8 cellular contexts compared by ENCODE assay signal in genomic region chr21:41611966-41612606, GRCh38.
DNase-seq lines count a peak whose midpoint lies in the region; ATAC-seq, FAIRE-seq and TF ChIP-seq lines count a peak whose summit lies in the region.

No MANE protein-coding gene starts in this region.

- H3K27me3 ChIP-seq in bronchial epithelial cell (ENCODE audit: control insufficient read depth, insufficient read depth, low read length) (no peaks in the 10 kb centered on the region), neuronal stem cell (ENCODE audit: control insufficient read depth in 3 of 3, insufficient read depth in 3 of 3, low read depth in 1 of 3, low read length in 3 of 3) (peaks cover 0 to 3% (median 0%) of the 10 kb centered on the region in 3 experiments)

- no peak overlapping the region for H2BK12ac ChIP-seq in neuronal stem cell (ENCODE audit: low read length)

- H3K23ac ChIP-seq in neuronal stem cell (ENCODE audit: low read depth, low read length, poor library complexity): no peak overlapping the region

- peaks cover 7 to 10% of the 10 kb centered on the region in 2 donors for H3K4me1 ChIP-seq in neuronal stem cell (ENCODE audit: control insufficient read depth in 2 of 2, insufficient read depth in 1 of 2, low read depth in 1 of 2, low read length in 2 of 2)

- H3K36me3 ChIP-seq in bronchial epithelial cell (ENCODE audit: control insufficient read depth, insufficient read depth, low read length) (no peaks in the 10 kb centered on the region), neuronal stem cell (replicated peaks in 1 of 2; ENCODE audit: control insufficient read depth in 2 of 2, insufficient read depth in 2 of 2, low read length in 2 of 2) (no peaks in the 10 kb centered on the region)

- H3K4me2 ChIP-seq in neuronal stem cell (ENCODE audit: insufficient read depth, low read length, poor library complexity, severe bottlenecking): no peak overlapping the region

- DNase-seq in Daoy (ENCODE audit: low read depth) (peak; percentile 70), NCI-H1417 treated with DMSO at 0.1 percent for 48 hours (lab: John Stamatoyannopoulos, UW) (peak; percentile 24), bronchial epithelial cell (ENCODE audit: low read depth) (peak; percentile 70), neuronal stem cell (ENCODE audit: low spot score) (no peak), frontal cortex (ENCODE audit: low spot score in 2 of 2) (no peak)

- no peak overlapping the region for H3K9ac ChIP-seq in neuronal stem cell (ENCODE audit: low read depth, low read length, poor library complexity)

- H2BK5ac ChIP-seq in neuronal stem cell (ENCODE audit: low read length): no peak overlapping the region

- WGBS in neuronal stem cell (ENCODE audit: extremely low coverage in 2 of 2, insufficient read length in 2 of 2, insufficient replicate concordance in 1 of 2), 2 donors: no CpG with 5 or more reads among the region's 10 CpGs

- ATAC-seq in GM21717 (IDR thresholded peaks at IDR 0.05; ENCODE audit: unreplicated experiment) (no peak), GM18858 (IDR thresholded peaks at IDR 0.05; ENCODE audit: unreplicated experiment) (no peak), GM19463 (IDR thresholded peaks at IDR 0.05; ENCODE audit: unreplicated experiment) (no peak)

- no peak overlapping the region for H2BK15ac ChIP-seq in neuronal stem cell (ENCODE audit: low read length)

- H4K91ac ChIP-seq in neuronal stem cell (ENCODE audit: low read depth, low read length, poor library complexity): no peak overlapping the region

- H3K4me3 ChIP-seq in bronchial epithelial cell (ENCODE audit: low read depth, low read length) (no peak overlapping the region), neuronal stem cell (ENCODE audit: low read length in 2 of 2) (no peak overlapping the region)

- H2AK5ac ChIP-seq in neuronal stem cell (ENCODE audit: low read depth, low read length): no peak overlapping the region

- H3K79me1 ChIP-seq in neuronal stem cell (ENCODE audit: low read depth, low read length): no peaks in the 10 kb centered on the region

- no peak overlapping the region for H3K27ac ChIP-seq in neuronal stem cell (replicated peaks; ENCODE audit: low read length)

- H3K18ac ChIP-seq in neuronal stem cell (ENCODE audit: low read length): no peak overlapping the region

- TF ChIP-seq CTCF in bronchial epithelial cell (IDR thresholded peaks at IDR 0.05; ENCODE audit: insufficient read depth, low read length, severe bottlenecking): peak; percentile 75

- no peak overlapping the region for H3K14ac ChIP-seq in neuronal stem cell (ENCODE audit: low read length)

- FAIRE-seq in bronchial epithelial cell (lab: Jason Lieb, UNC) (peak; percentile 98), frontal cortex (lab: Jason Lieb, UNC) (no peak)

- no peak overlapping the region for H3K4ac ChIP-seq in neuronal stem cell (ENCODE audit: low read length)

- H4K8ac ChIP-seq in neuronal stem cell (ENCODE audit: low read depth, low read length): no peak overlapping the region

- no peaks in the 10 kb centered on the region for H3K9me3 ChIP-seq in neuronal stem cell (replicated peaks in 1 of 2; ENCODE audit: control insufficient read depth in 2 of 2, insufficient read depth in 1 of 2, low read depth in 1 of 2, low read length in 2 of 2)

- peak overlapping the region; percentile 75 for H2AFZ ChIP-seq in neuronal stem cell (ENCODE audit: low read length)

- no peak overlapping the region for H2BK120ac ChIP-seq in neuronal stem cell (ENCODE audit: low read depth, low read length)

Comparison
In these comparisons a context has a peak if more than half of its experiments do, and no peak if none do; other contexts are left out.
1. DNase-seq: peak in Daoy (single experiment), NCI-H1417 treated with DMSO at 0.1 percent for 48 hours (single experiment) and bronchial epithelial cell (single experiment); none in neuronal stem cell (single experiment) and frontal cortex (0 of 2).